Comparison of ENCODE assay signal across 1 cellular context in the genomic region with DNA sequence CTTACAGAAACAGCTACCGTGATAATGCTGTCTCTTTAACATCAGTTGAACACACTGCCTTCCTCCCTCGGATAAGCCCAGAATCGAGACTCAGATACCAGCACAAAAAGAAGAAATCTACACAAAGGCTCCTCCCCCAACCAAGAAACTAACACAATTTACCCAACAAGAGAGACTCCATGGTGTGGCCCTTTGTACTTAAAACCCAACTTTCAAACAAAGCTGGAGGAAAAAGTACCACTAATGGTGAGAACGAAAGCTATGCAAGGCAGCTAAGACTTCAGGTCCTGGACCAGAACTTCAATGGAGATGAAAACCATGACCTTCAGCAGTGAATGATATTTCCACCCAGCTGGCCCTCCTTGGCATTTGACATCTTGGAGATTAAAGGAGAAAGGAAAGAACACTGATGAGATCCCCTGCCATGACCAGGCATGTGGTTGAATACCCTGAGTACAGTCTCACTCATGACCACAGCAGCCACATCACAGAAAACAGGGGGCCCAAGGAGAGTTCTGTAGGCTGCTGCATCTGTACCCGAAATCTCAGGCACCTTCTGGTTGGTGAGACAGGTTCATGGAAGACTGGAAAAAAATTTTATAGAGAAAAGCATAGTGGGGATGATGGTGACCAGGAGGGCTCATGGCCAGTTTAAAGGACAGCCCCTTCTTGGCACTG.
TF ChIP-seq lines count a peak whose summit lies in the region.

No MANE protein-coding gene starts in this region.

TF ChIP-seq in H1, 55 proteins besides CTCF, POLR2A, EP300 and RAD21 (continued from another document):
- TF ChIP-seq SIRT6 (IDR thresholded peaks at IDR 0.05; ENCODE audit: low read length) (no peak), NRF1 (IDR thresholded peaks at IDR 0.05; ENCODE audit: low read depth, low read length) (no peak)
